Comparison of ENCODE assay signal across 27 cellular contexts in the genomic region with DNA sequence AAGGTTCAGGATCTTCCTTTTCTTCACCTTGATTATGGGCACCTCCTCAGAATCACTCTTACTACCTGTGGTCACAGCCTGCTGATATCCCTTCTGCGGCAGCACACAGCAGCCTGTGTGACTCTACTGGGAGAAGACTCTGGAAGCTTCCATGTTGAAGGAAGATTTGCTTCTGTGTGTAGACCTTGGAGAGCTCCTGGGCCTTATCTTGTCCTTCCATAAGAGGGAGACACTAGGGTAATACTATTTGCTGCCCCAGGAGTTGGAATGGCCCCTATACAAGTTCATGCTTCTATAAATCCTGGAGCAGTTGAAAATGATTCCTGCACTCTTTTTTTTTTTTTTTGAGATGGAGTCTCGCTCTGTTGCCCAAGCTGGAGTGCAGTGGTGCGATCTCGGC. TPM values are rescaled to one million over a fixed set of nuclear protein-coding genes. Genes with fewer than 3 reads are reported as not detected.
"Had no signal": no experiment of that assay in that cellular context is flagged by ENCODE, and none has a peak within 500 bp of the region (broad histone marks: within the 10 kb centered on the region; RNA-seq: fewer than 3 reads in every experiment).

No MANE protein-coding gene starts in this region.

- ATAC-seq: esophagus mucosa; gastrocnemius medialis; heart right ventricle; left lobe of liver; natural killer cell treated with Interleukin-12 subunit alpha and Interleukin-12 subunit beta and Interleukin-15 and Interleukin-18, amount 100 ng/mL, for 72 hours; pancreas; right cardiac atrium had no signal

- H3K27me3 ChIP-seq: colonic mucosa, gastrocnemius medialis, neural progenitor cell, stomach had no signal

- H3K9ac ChIP-seq: neural progenitor cell had no signal

- H3K4me1 ChIP-seq: colonic mucosa, gastrocnemius medialis, heart right ventricle, pancreas, stomach had no signal

- DNase-seq: colonic mucosa; dermis blood vessel endothelial cell; gastrocnemius medialis; heart right ventricle; hypothalamus; islet precursor cell; mammary epithelial cell; midbrain; nucleus accumbens; pancreas; right cardiac atrium; small intestine; stimulated activated CD4-positive, alpha-beta T cell treated with anti-CD3 and anti-CD28 coated beads, Interleukin-12 subunit alpha, Interleukin-12 subunit beta, amount 100 ng/mL, for 4 hours; stimulated activated naive CD4-positive, alpha-beta T cell; stomach; substantia nigra; trophoblast cell had no signal

- H3K36me3 ChIP-seq: colonic mucosa, gastrocnemius medialis, heart right ventricle, neural progenitor cell, pancreas, stomach, thoracic aorta had no signal

- FAIRE-seq: endometrium, small intestine had no signal

- H2AFZ ChIP-seq: neural progenitor cell had no signal

- H3K4me2 ChIP-seq: neural progenitor cell had no signal

- H3K9me3 ChIP-seq: colonic mucosa, gastrocnemius medialis, heart right ventricle, pancreas, stomach, thoracic aorta had no signal

- H3K27ac ChIP-seq: colonic mucosa, gastrocnemius medialis, heart right ventricle, neural progenitor cell, pancreas, stomach, thoracic aorta had no signal

- H3K4me3 ChIP-seq: colonic mucosa, gastrocnemius medialis, heart right ventricle, neural progenitor cell, pancreas, stomach, thoracic aorta had no signal

RNA-seq across cellular contexts. Expression of a gene that starts 10.2 kb away (rescaled TPM):
- total RNA-seq: colonic mucosa; dermis blood vessel endothelial cell; esophagus mucosa; fibroblast of lung; gastrocnemius medialis; left lobe of liver; lower leg skin; mammary epithelial cell; natural killer cell treated with Interleukin-12 subunit alpha and Interleukin-12 subunit beta and Interleukin-15 and Interleukin-18, amount 100 ng/mL, for 72 hours; pancreas; progenitor cell of endocrine pancreas; right cardiac atrium; stomach; thoracic aorta had no signal
- polyA plus RNA-seq: fibroblast of lung, heart right ventricle, mammary epithelial cell, pancreas, right cardiac atrium, small intestine, stomach had no signal

RNA-seq across cellular contexts. Expression of a gene that starts 36.3 kb away (rescaled TPM):
- total RNA-seq: colonic mucosa; dermis blood vessel endothelial cell; esophagus mucosa; fibroblast of lung; gastrocnemius medialis; heart right ventricle; left lobe of liver; lower leg skin; mammary epithelial cell; natural killer cell treated with Interleukin-12 subunit alpha and Interleukin-12 subunit beta and Interleukin-15 and Interleukin-18, amount 100 ng/mL, for 72 hours; pancreas; progenitor cell of endocrine pancreas; right cardiac atrium; stomach; thoracic aorta; urinary bladder had no signal
- polyA plus RNA-seq: fibroblast of lung, heart right ventricle, mammary epithelial cell, pancreas, right cardiac atrium, small intestine, stomach had no signal
